ENCODE assay signal across 11 cellular contexts in genomic region chr5:179265529-179266290, GRCh38.
DNase-seq lines count a peak whose midpoint lies in the region; ATAC-seq and TF ChIP-seq lines count a peak whose summit lies in the region.
"Had no signal": no experiment of that assay in that cellular context is flagged by ENCODE, and none has a peak within 500 bp of the region (broad histone marks: within the 10 kb centered on the region; RNA-seq: fewer than 3 reads in every experiment).

No MANE protein-coding gene starts in this region.

- H3K27me3 Mint-ChIP-seq in endodermal cell (ENCODE audit: insufficient read depth) (no peaks in the 10 kb centered on the region), progenitor cell of endocrine pancreas (peaks cover 20% of the 10 kb centered on the region)

- no peak overlapping the region for H4K8ac ChIP-seq in mesendoderm (ENCODE audit: low read depth, low read length)

- H3K79me2 ChIP-seq in SK-N-SH (ENCODE audit: insufficient read depth) (no peaks in the 10 kb centered on the region), mesendoderm (ENCODE audit: control insufficient read depth, insufficient read depth, low read length) (no peaks in the 10 kb centered on the region)

- no peaks in the 10 kb centered on the region for H3K9me3 ChIP-seq in SK-N-SH
- H3K9me3 ChIP-seq in endodermal cell (ENCODE audit: control insufficient read depth, low read length), result no peaks in the 10 kb centered on the region
- H3K9me3 ChIP-seq in upper lobe of right lung, result no peaks in the 10 kb centered on the region

- POLR2A ChIA-PET in SK-N-SH (lab: Yijun Ruan, JAX), result no interaction called here

- no peak overlapping the region for H4K5ac ChIP-seq in mesendoderm (ENCODE audit: low read length)

- CTCF ChIA-PET in SK-N-SH (lab: Yijun Ruan, JAX), result interaction anchor here (0.6 to 6.2 kb wide), 14 partner anchors 8 to 229 kb away, joined by 3 to 35 read pairs (median 5); no protein-coding TSS in a partner anchor

- H2BK120ac ChIP-seq in mesendoderm (ENCODE audit: low read depth, low read length), result no peak overlapping the region

- TF ChIP-seq RAD21 in SK-N-SH (IDR thresholded peaks at IDR 0.05; ENCODE audit: low read length), result no peak

- no peaks in the 10 kb centered on the region for H3K9me2 ChIP-seq in SK-N-SH

- H3F3A ChIP-seq in SK-N-SH (replicated peaks; ENCODE audit: insufficient read depth), result no peaks in the 10 kb centered on the region

- H2BK15ac ChIP-seq in mesendoderm (replicated peaks; ENCODE audit: low read depth), result no peak overlapping the region

- H3K18ac ChIP-seq in mesendoderm (ENCODE audit: low read length), result no peak overlapping the region

- no peak overlapping the region for H3K23ac ChIP-seq in mesendoderm (ENCODE audit: low read length)

- H3K4me1 ChIP-seq in SK-N-SH (ENCODE audit: control insufficient read depth in 1 of 2, insufficient read depth in 2 of 2, low read depth in 1 of 2, low read length in 1 of 2), result peaks cover 0 to 95% of the 10 kb centered on the region in 2 experiments; a peak in 2 of 4 replicates
- peaks cover 3% of the 10 kb centered on the region for H3K4me1 ChIP-seq in endodermal cell (ENCODE audit: control insufficient read depth, insufficient read depth, low read length)
- H3K4me1 ChIP-seq in mesendoderm (ENCODE audit: control insufficient read depth, low read depth, low read length), result no peaks in the 10 kb centered on the region
- peaks cover 45% of the 10 kb centered on the region for H3K4me1 ChIP-seq in upper lobe of right lung
- H3K4me1 ChIP-seq: A549, foreskin keratinocyte had no signal

- peak overlapping the region in 1 of 2 experiments; percentile 96; a peak in 2 of 4 replicates for H3K27ac ChIP-seq in SK-N-SH (ENCODE audit: low read depth in 2 of 2, low read length in 1 of 2)
- no peak overlapping the region for H3K27ac ChIP-seq in endodermal cell (ENCODE audit: low read depth, low read length)
- H3K27ac ChIP-seq in mesendoderm (ENCODE audit: low read depth, low read length), result no peak overlapping the region
- H3K27ac ChIP-seq in upper lobe of right lung, result peak overlapping the region; percentile 69
- H3K27ac ChIP-seq: A549, foreskin keratinocyte had no signal

- H3K27me3 ChIP-seq in SK-N-SH (ENCODE audit: insufficient read depth) (no peaks in the 10 kb centered on the region), endodermal cell (ENCODE audit: control insufficient read depth, insufficient read depth, low read length, poor library complexity, severe bottlenecking) (no peaks in the 10 kb centered on the region), mesendoderm (ENCODE audit: insufficient read depth, low read length, poor library complexity) (no peaks in the 10 kb centered on the region), upper lobe of right lung (peaks cover 6% of the 10 kb centered on the region)
- H3K27me3 ChIP-seq: foreskin keratinocyte had no signal

- H3K4me3 ChIP-seq in SK-N-SH (ENCODE audit: low read depth in 2 of 2, low read length in 1 of 2), result no peak overlapping the region
- H3K4me3 ChIP-seq in endodermal cell (ENCODE audit: low read length), result no peak overlapping the region
- H3K4me3 ChIP-seq in mesendoderm (ENCODE audit: low read length), result no peak overlapping the region
- no peak overlapping the region for H3K4me3 ChIP-seq in upper lobe of right lung
- H3K4me3 ChIP-seq: A549 had no signal

- no peak overlapping the region for H2AK5ac ChIP-seq in mesendoderm (ENCODE audit: low read length)

- ATAC-seq in SK-N-SH treated with all-trans-retinoic acid at 6 μM for 48 hours, result no peak
- peak; percentile 88 for ATAC-seq in upper lobe of right lung
- ATAC-seq in HG03342 (IDR thresholded peaks at IDR 0.05; ENCODE audit: unreplicated experiment), result no peak
- no peak for ATAC-seq in GM19351 (IDR thresholded peaks at IDR 0.05; ENCODE audit: unreplicated experiment)
- ATAC-seq: foreskin keratinocyte had no signal

- no peaks in the 10 kb centered on the region for H3K9me3 Mint-ChIP-seq in endodermal cell
- H3K9me3 Mint-ChIP-seq in progenitor cell of endocrine pancreas (ENCODE audit: low read depth), result no peaks in the 10 kb centered on the region

- 57% methylated on average over 10 of the region's 34 CpGs for WGBS in SK-N-SH (ENCODE audit: low lambda C conversion rate)
- WGBS in endodermal cell (ENCODE audit: insufficient coverage in 1 of 2, insufficient read length in 1 of 2), 2 experiments, result 75 to 81% methylated on average over 11 to 34 of the region's 34 CpGs
- no CpG with 5 or more reads among the region's 34 CpGs for WGBS in mesendoderm (ENCODE audit: extremely low coverage, insufficient coverage, low lambda C conversion rate)

- H3K4me1 Mint-ChIP-seq in endodermal cell, result peaks cover 5% of the 10 kb centered on the region
- peaks cover 8% of the 10 kb centered on the region for H3K4me1 Mint-ChIP-seq in progenitor cell of endocrine pancreas (ENCODE audit: low read depth)

- TF ChIP-seq CTCF in SK-N-SH (IDR thresholded peaks at IDR 0.05) (no peak), endodermal cell (conservative IDR thresholded peaks at IDR 0.05) (no peak), upper lobe of right lung (IDR thresholded peaks at IDR 0.05) (no peak), progenitor cell of endocrine pancreas (IDR thresholded peaks at IDR 0.05; ENCODE audit: unreplicated experiment) (no peak)

- H2BK5ac ChIP-seq in mesendoderm (ENCODE audit: low read length), result no peak overlapping the region

- H3K4ac ChIP-seq in mesendoderm (ENCODE audit: low read depth, low read length), result no peak overlapping the region

- H3K4me3 Mint-ChIP-seq in endodermal cell (no peak overlapping the region), progenitor cell of endocrine pancreas (ENCODE audit: low read depth) (no peak overlapping the region)

- no peaks in the 10 kb centered on the region for H3K36me3 Mint-ChIP-seq in endodermal cell (ENCODE audit: low read depth)
- no peaks in the 10 kb centered on the region for H3K36me3 Mint-ChIP-seq in progenitor cell of endocrine pancreas (ENCODE audit: insufficient read depth)

- H4K20me1 ChIP-seq in SK-N-SH (ENCODE audit: insufficient read depth), result no peaks in the 10 kb centered on the region

- H3K9ac ChIP-seq in SK-N-SH (no peak overlapping the region), endodermal cell (ENCODE audit: extremely low read depth, low read length, poor library complexity, severe bottlenecking) (no peak overlapping the region), mesendoderm (ENCODE audit: low read length) (no peak overlapping the region)

- H3K79me1 ChIP-seq in mesendoderm (ENCODE audit: low read length), result no peaks in the 10 kb centered on the region

- peak; percentile 70 for DNase-seq in SK-N-SH
- peak; percentile 67 for DNase-seq in endodermal cell
- peak; percentile 56 for DNase-seq in mesendoderm
- DNase-seq in upper lobe of right lung, result peak; percentile 88
- DNase-seq in progenitor cell of endocrine pancreas (ENCODE audit: low spot score, unreplicated experiment), result no peak
- DNase-seq: stimulated activated CD8-positive, alpha-beta memory T cell treated with anti-CD3 and anti-CD28 coated beads, Interleukin-4, amount 100 ng/mL, for 48 hours had no signal

- H3K36me3 ChIP-seq in SK-N-SH (replicated peaks in 1 of 2; ENCODE audit: control insufficient read depth in 1 of 2, insufficient read depth in 2 of 2, low read length in 1 of 2), result no peaks in the 10 kb centered on the region
- H3K36me3 ChIP-seq in endodermal cell (ENCODE audit: control insufficient read depth, insufficient read depth, low read length), result no peaks in the 10 kb centered on the region
- no peaks in the 10 kb centered on the region for H3K36me3 ChIP-seq in mesendoderm (ENCODE audit: control insufficient read depth, insufficient read depth, low read length)
- no peaks in the 10 kb centered on the region for H3K36me3 ChIP-seq in upper lobe of right lung

- no peak overlapping the region for H2AFZ ChIP-seq in SK-N-SH (ENCODE audit: low read depth)

- no peak overlapping the region for H3K56ac ChIP-seq in mesendoderm (ENCODE audit: low read length)

- H3K4me2 ChIP-seq in SK-N-SH (no peak overlapping the region), mesendoderm (ENCODE audit: low read length) (no peak overlapping the region)
- H3K4me2 ChIP-seq: A549 had no signal

- intact Hi-C loops in upper lobe of right lung (cut with DNase I), result no loop called here

- no peak for TF ChIP-seq EP300 in SK-N-SH (IDR thresholded peaks at IDR 0.05; ENCODE audit: borderline replicate concordance in 1 of 2, low read depth in 1 of 2, low read length in 1 of 2)

- H3K27ac Mint-ChIP-seq in endodermal cell (no peak overlapping the region), progenitor cell of endocrine pancreas (no peak overlapping the region)

TF ChIP-seq in SK-N-SH, 30 proteins besides CTCF, POLR2A, EP300 and RAD21 (continues in another document):
- TF ChIP-seq SIN3A (IDR thresholded peaks at IDR 0.05; ENCODE audit: borderline replicate concordance, low read depth, low read length), result no peak
- TF ChIP-seq CHD2 (IDR thresholded peaks at IDR 0.05; ENCODE audit: low read length, partially characterized antibody), result no peak
- TF ChIP-seq NFIC (IDR thresholded peaks at IDR 0.05; ENCODE audit: borderline replicate concordance), result no peak
- TF ChIP-seq FOSL2 (IDR thresholded peaks at IDR 0.05; ENCODE audit: borderline replicate concordance, low read depth), result no peak
- TF ChIP-seq JUND (IDR thresholded peaks at IDR 0.05), result no peak
- no peak for TF ChIP-seq FOXJ3 (CRISPR knock-in tag; IDR thresholded peaks at IDR 0.05)
- TF ChIP-seq MEF2A (IDR thresholded peaks at IDR 0.05; ENCODE audit: borderline replicate concordance, low read depth), result no peak
- no peak for TF ChIP-seq MAX (IDR thresholded peaks at IDR 0.05; ENCODE audit: low read depth)
- no peak for TF ChIP-seq RFX5 (IDR thresholded peaks at IDR 0.05; ENCODE audit: low read length)

TF ChIP-seq in SK-N-SH treated with all-trans-retinoic acid at 6 μM for 48 hours, 23 proteins besides CTCF, POLR2A, EP300 and RAD21:
- no peak for TF ChIP-seq PPARA (CRISPR knock-in tag; IDR thresholded peaks at IDR 0.05; ENCODE audit: borderline replicate concordance)
- TF ChIP-seq ARNTL (CRISPR knock-in tag; IDR thresholded peaks at IDR 0.05; ENCODE audit: borderline replicate concordance, low read depth), result no peak
- no peak for TF ChIP-seq TCF4 (CRISPR knock-in tag; IDR thresholded peaks at IDR 0.05; ENCODE audit: borderline replicate concordance)
- no peak for TF ChIP-seq TOX (CRISPR knock-in tag; IDR thresholded peaks at IDR 0.05; ENCODE audit: borderline replicate concordance)
- TF ChIP-seq OSR1 (CRISPR knock-in tag; IDR thresholded peaks at IDR 0.05), result no peak
